Comparison of ENCODE assay signal across 8 cellular contexts in genomic region chr1:921011-921837, GRCh38. TPM values are rescaled to one million over a fixed set of nuclear protein-coding genes. Genes with fewer than 3 reads are reported as not detected.
DNase-seq lines count a peak whose midpoint lies in the region; TF ChIP-seq lines count a peak whose summit lies in the region.

No MANE protein-coding gene starts in this region.

- H3K27me3 ChIP-seq in A673 (replicated peaks; ENCODE audit: insufficient read depth, low read depth, low read length, poor library complexity) (no peaks in the 10 kb centered on the region), WERI-Rb-1 (ENCODE audit: insufficient read depth, low read depth, severe bottlenecking) (no peaks in the 10 kb centered on the region), neural progenitor cell (peaks cover 100% of the 10 kb centered on the region)

- no peak overlapping the region for H3K27ac Mint-ChIP-seq in neural progenitor cell
- H3K27ac Mint-ChIP-seq in activated T-helper 1 cell treated with anti-CD3 and anti-CD28 coated beads, Interleukin-12 subunit alpha, Interleukin-12 subunit beta, Interleukin-2, Interleukin-4 antibody, amounts not matched to agents 30 ng/mL and 10 ng/mL and 1 ng/mL, durations not matched to agents 14 hours and 24 hours and 36 hours: no peak overlapping the region

- H2AFZ ChIP-seq in neural progenitor cell (replicated peaks): no peak overlapping the region

- H3K9ac ChIP-seq in neural progenitor cell: no peak overlapping the region

- no peaks in the 10 kb centered on the region for H3K9me3 ChIP-seq in A673 (ENCODE audit: low read depth, low read length, poor library complexity, severe bottlenecking)
- H3K9me3 ChIP-seq in WERI-Rb-1 (ENCODE audit: severe bottlenecking): no peaks in the 10 kb centered on the region
- no peaks in the 10 kb centered on the region for H3K9me3 ChIP-seq in neural progenitor cell (ENCODE audit: low read depth)

- no peak overlapping the region for H3K27ac ChIP-seq in A673 (ENCODE audit: low read depth, low read length, poor library complexity, severe bottlenecking)
- peak overlapping the region; percentile 63 for H3K27ac ChIP-seq in WERI-Rb-1
- H3K27ac ChIP-seq in neural progenitor cell: no peak overlapping the region

- H3K36me3 Mint-ChIP-seq in neural progenitor cell: no peaks in the 10 kb centered on the region
- no peaks in the 10 kb centered on the region for H3K36me3 Mint-ChIP-seq in activated T-helper 1 cell treated with anti-CD3 and anti-CD28 coated beads, Interleukin-12 subunit alpha, Interleukin-12 subunit beta, Interleukin-2, Interleukin-4 antibody, amounts not matched to agents 30 ng/mL and 10 ng/mL and 1 ng/mL, durations not matched to agents 14 hours and 24 hours and 36 hours (ENCODE audit: low read depth)

- H3F3A ChIP-seq in neural progenitor cell (ENCODE audit: low read depth): peaks cover 9% of the 10 kb centered on the region

- peaks cover 44% of the 10 kb centered on the region for H4K20me1 ChIP-seq in neural progenitor cell (ENCODE audit: low read depth)

- H3K36me3 ChIP-seq in A673 (ENCODE audit: insufficient read depth, low read length, poor library complexity, severe bottlenecking): no peaks in the 10 kb centered on the region
- no peaks in the 10 kb centered on the region; the same call in 1 of the 2 replicates for H3K36me3 ChIP-seq in WERI-Rb-1
- no peaks in the 10 kb centered on the region for H3K36me3 ChIP-seq in neural progenitor cell

- peaks cover 42% of the 10 kb centered on the region for H3K4me1 Mint-ChIP-seq in neural progenitor cell
- H3K4me1 Mint-ChIP-seq in activated T-helper 1 cell treated with anti-CD3 and anti-CD28 coated beads, Interleukin-12 subunit alpha, Interleukin-12 subunit beta, Interleukin-2, Interleukin-4 antibody, amounts not matched to agents 30 ng/mL and 10 ng/mL and 1 ng/mL, durations not matched to agents 14 hours and 24 hours and 36 hours (ENCODE audit: low read depth): peaks cover 6% of the 10 kb centered on the region

- CTCF ChIA-PET in A673 (lab: Charles Lee): no interaction called here

- H3K9me3 Mint-ChIP-seq in neural progenitor cell: no peaks in the 10 kb centered on the region
- no peaks in the 10 kb centered on the region for H3K9me3 Mint-ChIP-seq in activated T-helper 1 cell treated with anti-CD3 and anti-CD28 coated beads, Interleukin-12 subunit alpha, Interleukin-12 subunit beta, Interleukin-2, Interleukin-4 antibody, amounts not matched to agents 30 ng/mL and 10 ng/mL and 1 ng/mL, durations not matched to agents 14 hours and 24 hours and 36 hours

- H3K79me2 ChIP-seq in neural progenitor cell (ENCODE audit: low read depth): no peaks in the 10 kb centered on the region

- TF ChIP-seq CTCF in A673 (conservative IDR thresholded peaks at IDR 0.05; ENCODE audit: low read depth, low read length): peak; percentile 46
- 0 out of 2 replicates have a peak, but pooled peaks have one; percentile 13 for TF ChIP-seq CTCF in WERI-Rb-1 (IDR thresholded peaks at IDR 0.05; ENCODE audit: low read depth, low read length)
- TF ChIP-seq CTCF in fibroblast of the aortic adventitia (IDR thresholded peaks at IDR 0.05; ENCODE audit: insufficient read depth, low read length): peak; percentile 67
- peak; percentile 53 for TF ChIP-seq CTCF in neural progenitor cell (IDR thresholded peaks at IDR 0.05)

- peak overlapping the region; percentile 77 for H3K4me3 Mint-ChIP-seq in neural progenitor cell
- H3K4me3 Mint-ChIP-seq in activated T-helper 1 cell treated with anti-CD3 and anti-CD28 coated beads, Interleukin-12 subunit alpha, Interleukin-12 subunit beta, Interleukin-2, Interleukin-4 antibody, amounts not matched to agents 30 ng/mL and 10 ng/mL and 1 ng/mL, durations not matched to agents 14 hours and 24 hours and 36 hours: no peak overlapping the region

- H3K4me1 ChIP-seq in A673 (ENCODE audit: insufficient read depth, low read length, poor library complexity, severe bottlenecking) (peaks cover 46% of the 10 kb centered on the region), neural progenitor cell (peaks cover 19% of the 10 kb centered on the region)

- POLR2A ChIA-PET in A673 (lab: Charles Lee; ENCODE audit: low non-redundant PET): no interaction called here

- no TSS peak for BruUV-seq in A673 (replicated peaks; lab: Mats Ljungman, UMichigan)

- H3K4me2 ChIP-seq in neural progenitor cell: peak overlapping the region; percentile 77

- DNase-seq in A673 (ENCODE audit: low spot score) (peak; percentile 93), ELF-1 (ENCODE audit: low read depth, low spot score) (peak; percentile 85), NCI-H187 (lab: John Stamatoyannopoulos, UW) (peak; percentile 51 to 87), WERI-Rb-1 (peak; percentile 92), fibroblast of the aortic adventitia (ENCODE audit: low read depth) (peak; percentile 67), neural progenitor cell (ENCODE audit: low spot score) (peak; percentile 93), cortex of kidney (lab: John Stamatoyannopoulos, UW) (no peak)
- DNase-seq in activated T-helper 1 cell treated with anti-CD3 and anti-CD28 coated beads, Interleukin-12 subunit alpha, Interleukin-12 subunit beta, Interleukin-2, Interleukin-4 antibody, amounts not matched to agents 30 ng/mL and 10 ng/mL and 1 ng/mL, durations not matched to agents 14 hours and 24 hours and 36 hours (ENCODE audit: low spot score): no peak

- intact Hi-C loops in A673 (cut with micrococcal nuclease; ENCODE audit: unreplicated experiment): no loop called here
- intact Hi-C loops in activated T-helper 1 cell treated with anti-CD3 and anti-CD28 coated beads, Interleukin-12 subunit alpha, Interleukin-12 subunit beta, Interleukin-2, Interleukin-4 antibody, amounts not matched to agents 30 ng/mL and 10 ng/mL and 1 ng/mL, durations not matched to agents 14 hours and 24 hours and 36 hours (cut with micrococcal nuclease): loop anchor here (10.0 kb wide), 1 partner anchor 174 kb away; no protein-coding TSS in a partner anchor

- peaks cover 39% of the 10 kb centered on the region for H3K27me3 Mint-ChIP-seq in neural progenitor cell (ENCODE audit: insufficient read depth, low read depth)
- H3K27me3 Mint-ChIP-seq in activated T-helper 1 cell treated with anti-CD3 and anti-CD28 coated beads, Interleukin-12 subunit alpha, Interleukin-12 subunit beta, Interleukin-2, Interleukin-4 antibody, amounts not matched to agents 30 ng/mL and 10 ng/mL and 1 ng/mL, durations not matched to agents 14 hours and 24 hours and 36 hours (ENCODE audit: insufficient read depth): peaks cover 39% of the 10 kb centered on the region

- H3K4me3 ChIP-seq in A673 (ENCODE audit: low read depth, low read length, poor library complexity, severe bottlenecking): peak overlapping the region; percentile 19
- no peak overlapping the region for H3K4me3 ChIP-seq in WERI-Rb-1 (ENCODE audit: low read depth, low read length)
- H3K4me3 ChIP-seq in fibroblast of the aortic adventitia (ENCODE audit: low read depth, low read length): no peak overlapping the region
- peak overlapping the region; percentile 25 for H3K4me3 ChIP-seq in neural progenitor cell

RNA-seq across cellular contexts. Expression of gene SAMD11, which starts 2.5 kb away (rescaled TPM):
- 24.1 and 28.4 TPM in 2 replicates for total RNA-seq in A673 (2021)
- total RNA-seq in fibroblast of the aortic adventitia (ENCODE audit: low replicate concordance): 1.6 and 12.4 TPM in 2 replicates
- total RNA-seq in neural progenitor cell (ENCODE audit: low replicate concordance): 0.15 TPM in 1 of 2 replicates, not detected in the other
- not detected in 2 replicates for total RNA-seq in activated T-helper 1 cell treated with anti-CD3 and anti-CD28 coated beads, Interleukin-12 subunit alpha, Interleukin-12 subunit beta, Interleukin-2, Interleukin-4 antibody, amounts not matched to agents 30 ng/mL and 10 ng/mL and 1 ng/mL, durations not matched to agents 14 hours and 24 hours and 36 hours

RNA-seq across cellular contexts. Expression of gene NOC2L, which starts 37.8 kb away (rescaled TPM):
- total RNA-seq in A673 (2021): 197 and 214 TPM in 2 replicates
- total RNA-seq in fibroblast of the aortic adventitia (ENCODE audit: low replicate concordance): 41.0 and 54.1 TPM in 2 replicates
- total RNA-seq in neural progenitor cell (ENCODE audit: low replicate concordance): 39.6 and 69.1 TPM in 2 replicates
- total RNA-seq in activated T-helper 1 cell treated with anti-CD3 and anti-CD28 coated beads, Interleukin-12 subunit alpha, Interleukin-12 subunit beta, Interleukin-2, Interleukin-4 antibody, amounts not matched to agents 30 ng/mL and 10 ng/mL and 1 ng/mL, durations not matched to agents 14 hours and 24 hours and 36 hours: 180 TPM in 2 replicates

RNA-seq across cellular contexts. Expression of gene KLHL17, which starts 39.2 kb away (rescaled TPM):
- total RNA-seq in A673 (2021) (43.3 and 48.3 TPM in 2 replicates), fibroblast of the aortic adventitia (ENCODE audit: low replicate concordance) (1.8 and 5.0 TPM in 2 replicates), neural progenitor cell (ENCODE audit: low replicate concordance) (10.7 and 33.8 TPM in 2 replicates)
- 47.3 and 49.7 TPM in 2 replicates for total RNA-seq in activated T-helper 1 cell treated with anti-CD3 and anti-CD28 coated beads, Interleukin-12 subunit alpha, Interleukin-12 subunit beta, Interleukin-2, Interleukin-4 antibody, amounts not matched to agents 30 ng/mL and 10 ng/mL and 1 ng/mL, durations not matched to agents 14 hours and 24 hours and 36 hours

RNA-seq across cellular contexts. Expression of gene PLEKHN1, which starts 45.1 kb away (rescaled TPM):
- total RNA-seq in A673 (2021) (not detected in 2 replicates), fibroblast of the aortic adventitia (ENCODE audit: low replicate concordance) (0.54 TPM in 1 of 2 replicates, not detected in the other), neural progenitor cell (ENCODE audit: low replicate concordance) (0.09 TPM in 1 of 2 replicates, not detected in the other)
- total RNA-seq in activated T-helper 1 cell treated with anti-CD3 and anti-CD28 coated beads, Interleukin-12 subunit alpha, Interleukin-12 subunit beta, Interleukin-2, Interleukin-4 antibody, amounts not matched to agents 30 ng/mL and 10 ng/mL and 1 ng/mL, durations not matched to agents 14 hours and 24 hours and 36 hours: 1.7 and 1.8 TPM in 2 replicates

Comparison
In these comparisons a context has a peak if more than half of its experiments do, and no peak if none do; other contexts are left out.
1. DNase-seq: peak in A673 (single experiment), ELF-1 (single experiment), NCI-H187 (2 of 2), WERI-Rb-1 (single experiment), fibroblast of the aortic adventitia (single experiment) and neural progenitor cell (single experiment); none in cortex of kidney (single experiment) and activated T-helper 1 cell treated with anti-CD3 and anti-CD28 coated beads, Interleukin-12 subunit alpha, Interleukin-12 subunit beta, Interleukin-2, Interleukin-4 antibody, amounts not matched to agents 30 ng/mL and 10 ng/mL and 1 ng/mL, durations not matched to agents 14 hours and 24 hours and 36 hours (single experiment).
2. H3K4me3 ChIP-seq: peak in A673 (single experiment) and neural progenitor cell (single experiment); none in WERI-Rb-1 (single experiment) and fibroblast of the aortic adventitia (single experiment).
3. CTCF ChIP-seq: peak in every context shown above with its lines; median percentile 67 in fibroblast of the aortic adventitia; 53 in neural progenitor cell; 46 in A673; 13 in WERI-Rb-1.